13 cellular contexts compared by ENCODE assay signal in genomic region chr5:16931334-16932110, GRCh38. TPM values are rescaled to one million over a fixed set of nuclear protein-coding genes. Genes with fewer than 3 reads are reported as not detected.
DNase-seq lines count a peak whose midpoint lies in the region; ATAC-seq, FAIRE-seq and TF ChIP-seq lines count a peak whose summit lies in the region.
"Had no signal": no experiment of that assay in that cellular context is flagged by ENCODE, and none has a peak within 500 bp of the region (broad histone marks: within the 10 kb centered on the region; RNA-seq: fewer than 3 reads in every experiment).

No MANE protein-coding gene starts in this region.

- no peaks in the 10 kb centered on the region for H3K9me3 ChIP-seq in Peyer's patch
- no peaks in the 10 kb centered on the region for H3K9me3 ChIP-seq in kidney (ENCODE audit: control insufficient read depth in 1 of 2, low read length in 2 of 2)
- H3K9me3 ChIP-seq in thyroid gland: no peaks in the 10 kb centered on the region

- peak overlapping the region in 2 of 4 donors; percentile 9 to 60 for H3K27ac ChIP-seq in Peyer's patch
- H3K27ac ChIP-seq in kidney (ENCODE audit: low read depth in 2 of 2, low read length in 2 of 2): peak overlapping the region; percentile 71 to 76
- peak overlapping the region; percentile 61 to 80 (median 78) for H3K27ac ChIP-seq in thyroid gland

- ATAC-seq in activated T-cell treated with anti-CD3 and anti-CD28 coated beads, Interleukin-2, amount 50 U/mL, for 72 hours (replicated peaks in 1 of 2): no peak
- no peak for ATAC-seq in HG03565 (IDR thresholded peaks at IDR 0.05; ENCODE audit: unreplicated experiment)
- ATAC-seq: natural killer cell had no signal

- peak overlapping the region in 1 of 2 donors; percentile 38 for H3K9ac ChIP-seq in kidney (ENCODE audit: low read length in 2 of 2)

- DNase-seq in NCI-H1694 (lab: John Stamatoyannopoulos, UW) (peak; percentile 30), NCI-H1694 treated with DMSO at 0.1 percent for 48 hours (lab: John Stamatoyannopoulos, UW) (no peak), Peyer's patch (peak in 2 of 3 donors; percentile 70 to 75), kidney (peak; percentile 80), thyroid gland (peak; percentile 88 to 89), amygdala (lab: John Stamatoyannopoulos, UW) (no peak)
- DNase-seq in activated T-cell treated with anti-CD3 and anti-CD28 coated beads, Interleukin-2, amount 50 U/mL, for 72 hours: no peak
- DNase-seq: natural killer cell; NCI-H526 treated with DMSO at 0.1 percent for 48 hours; stimulated activated CD4-positive, alpha-beta T cell treated with anti-CD3 and anti-CD28 coated beads, Interleukin-2, amount 100 ng/mL, for 48 hours; substantia nigra had no signal

- H3K4me3 Mint-ChIP-seq in activated T-cell treated with anti-CD3 and anti-CD28 coated beads, Interleukin-2, amount 50 U/mL, for 72 hours: no peak overlapping the region
- H3K4me3 Mint-ChIP-seq: natural killer cell; T-helper 1 cell treated with Interleukin-12 subunit alpha and Interleukin-12 subunit beta and Interleukin-4 antibody, amounts not matched to agents 30 μg/mL and 1 μg/mL, for 36 hours had no signal

- no peaks in the 10 kb centered on the region for H3K9me3 Mint-ChIP-seq in activated T-cell treated with anti-CD3 and anti-CD28 coated beads, Interleukin-2, amount 50 U/mL, for 72 hours
- H3K9me3 Mint-ChIP-seq: T-helper 1 cell treated with Interleukin-12 subunit alpha and Interleukin-12 subunit beta and Interleukin-4 antibody, amounts not matched to agents 30 μg/mL and 1 μg/mL, for 36 hours had no signal

- H3K27me3 Mint-ChIP-seq in activated T-cell treated with anti-CD3 and anti-CD28 coated beads, Interleukin-2, amount 50 U/mL, for 72 hours (ENCODE audit: low read depth): peaks cover 55% of the 10 kb centered on the region

- H3K4me3 ChIP-seq in Peyer's patch (no peak overlapping the region), kidney (ENCODE audit: low read length in 2 of 2) (no peak overlapping the region), thyroid gland (replicated peaks in 1 of 3) (no peak overlapping the region)

- H3K36me3 ChIP-seq in Peyer's patch (no peaks in the 10 kb centered on the region), kidney (ENCODE audit: control insufficient read depth in 1 of 2, insufficient read depth in 2 of 2, low read length in 2 of 2) (no peaks in the 10 kb centered on the region), thyroid gland (no peaks in the 10 kb centered on the region)

- TF ChIP-seq CTCF in Peyer's patch (IDR thresholded peaks at IDR 0.05) (peak in 3 of 6 experiments; percentile 19 to 26 (median 24)), kidney (IDR thresholded peaks at IDR 0.05; ENCODE audit: borderline replicate concordance, extremely low read depth, insufficient read depth) (no peak), thyroid gland (IDR thresholded peaks at IDR 0.05) (peak in 4 of 6 experiments; percentile 20 to 47 (median 34))

- H3K27ac Mint-ChIP-seq in activated T-cell treated with anti-CD3 and anti-CD28 coated beads, Interleukin-2, amount 50 U/mL, for 72 hours: no peak overlapping the region
- H3K27ac Mint-ChIP-seq: natural killer cell; T-helper 1 cell treated with Interleukin-12 subunit alpha and Interleukin-12 subunit beta and Interleukin-4 antibody, amounts not matched to agents 30 μg/mL and 1 μg/mL, for 36 hours had no signal

- H3K27me3 ChIP-seq in Peyer's patch: no peaks in the 10 kb centered on the region
- no peaks in the 10 kb centered on the region for H3K27me3 ChIP-seq in thyroid gland

- WGBS in thyroid gland, 2 donors: 32 to 35% methylated on average over 5 of the region's 5 CpGs

- peaks cover 14% of the 10 kb centered on the region for H3K4me1 Mint-ChIP-seq in activated T-cell treated with anti-CD3 and anti-CD28 coated beads, Interleukin-2, amount 50 U/mL, for 72 hours (ENCODE audit: low read depth)

- peaks cover 0 to 2% of the 10 kb centered on the region in 2 donors for H3K36me3 Mint-ChIP-seq in activated T-cell treated with anti-CD3 and anti-CD28 coated beads, Interleukin-2, amount 50 U/mL, for 72 hours (ENCODE audit: insufficient read depth in 2 of 2)

- H3K4me1 ChIP-seq in Peyer's patch (peaks cover 0 to 32% (median 0%) of the 10 kb centered on the region in 4 donors), kidney (ENCODE audit: control insufficient read depth in 1 of 2, insufficient read depth in 1 of 2, low read depth in 1 of 2, low read length in 2 of 2) (peaks cover 5 to 10% of the 10 kb centered on the region in 2 donors), thyroid gland (peaks cover 33 to 36% of the 10 kb centered on the region in 2 donors)

- intact Hi-C loops in kidney (cut with DNase I) (no loop called here), thyroid gland (cut with DNase I) (loop anchor here (10.0 kb wide), 3 partner anchors 137 to 253 kb away; no protein-coding TSS in a partner anchor)

- TF ChIP-seq POLR2A in Peyer's patch (IDR thresholded peaks at IDR 0.05) (no peak), thyroid gland (IDR thresholded peaks at IDR 0.05) (peak in 1 of 2 donors; percentile 48)

- FAIRE-seq in kidney (lab: Jason Lieb, UNC): no peak

RNA-seq across cellular contexts. Expression of gene MYO10, which starts 4.6 kb away (rescaled TPM):
- total RNA-seq in Peyer's patch (100 to 1,000 TPM in 1 of 4 donors, 10 to 100 TPM in 3; 34.7 to 122 (median 71.2) TPM), kidney (52.4 TPM), thyroid gland (10 to 100 TPM; 49.2 to 89.6 (median 71.0) TPM)
- 7.6 TPM for polyA plus RNA-seq in kidney (ENCODE audit: insufficient read depth, low read depth, low replicate concordance)
- under 1 TPM; 0.43 to 0.97 TPM for total RNA-seq in activated T-cell treated with anti-CD3 and anti-CD28 coated beads, Interleukin-2, amount 50 U/mL, for 72 hours

Comparison
In these comparisons a context has a peak if more than half of its experiments do, and no peak if none do; other contexts are left out.
1. DNase-seq: peak in NCI-H1694 (single experiment), Peyer's patch (2 of 3), kidney (single experiment) and thyroid gland (2 of 2); none in NCI-H1694 treated with DMSO at 0.1 percent for 48 hours (single experiment), amygdala (0 of 56) and activated T-cell treated with anti-CD3 and anti-CD28 coated beads, Interleukin-2, amount 50 U/mL, for 72 hours (0 of 2).
2. RNA of gene MYO10, which starts 4.6 kb away (total RNA-seq): 49.2 to 89.6 TPM in thyroid gland, 34.7 to 122 TPM in Peyer's patch and 52.4 TPM in kidney (single experiment); 0.43 to 0.97 TPM in activated T-cell treated with anti-CD3 and anti-CD28 coated beads, Interleukin-2, amount 50 U/mL, for 72 hours; every median in the first group is over 10 times any median in the second.